14 cellular contexts compared by ENCODE assay signal in the genomic region with DNA sequence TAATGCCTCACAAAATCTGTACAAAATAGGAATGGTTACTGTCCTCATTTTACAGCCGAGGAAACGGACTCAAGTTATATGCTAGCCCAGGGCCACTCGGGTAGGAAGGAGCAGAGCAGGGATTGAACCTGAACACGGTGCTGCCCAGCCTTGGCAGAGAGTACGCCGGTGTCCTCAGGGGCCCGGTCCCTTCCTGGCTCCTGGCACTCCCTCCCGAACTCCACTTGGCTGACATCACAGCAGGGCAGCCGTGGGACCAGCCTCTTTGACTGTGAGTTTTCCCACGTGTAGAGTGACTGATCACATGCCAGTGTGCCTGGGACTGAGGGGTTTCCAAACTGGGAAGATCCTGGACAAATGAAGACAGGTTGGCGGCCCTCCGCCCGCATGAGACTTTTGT. TPM values are rescaled to one million over a fixed set of nuclear protein-coding genes. Genes with fewer than 3 reads are reported as not detected.
DNase-seq lines count a peak whose midpoint lies in the region; ATAC-seq and TF ChIP-seq lines count a peak whose summit lies in the region.
"Had no signal": no experiment of that assay in that cellular context is flagged by ENCODE, and none has a peak within 500 bp of the region (broad histone marks: within the 10 kb centered on the region; RNA-seq: fewer than 3 reads in every experiment).

No MANE protein-coding gene starts in this region.

- no peaks in the 10 kb centered on the region for H4K20me1 ChIP-seq in BLaER1
- H4K20me1 ChIP-seq in BLaER1 treated with 17β-estradiol and CSF1 and Interleukin-3, amounts not matched to agents 10 nM and 100 nM = peaks cover 0 to 33% (median 0%) of the 10 kb centered on the region in 11 experiments; a peak in 4 of 22 replicates

- H3K9me3 ChIP-seq in BLaER1 (no peaks in the 10 kb centered on the region), prostate gland (no peaks in the 10 kb centered on the region)
- H3K9me3 ChIP-seq in BLaER1 treated with 17β-estradiol and CSF1 and Interleukin-3, amounts not matched to agents 10 nM and 100 nM (replicated peaks in 1 of 11) = peaks cover 0 to 7% (median 0%) of the 10 kb centered on the region in 11 experiments; a peak in 3 of 22 replicates

- H3K4me3 ChIP-seq in BLaER1 = peak overlapping the region; percentile 30
- no peak overlapping the region for H3K4me3 ChIP-seq in BLaER1 treated with 17β-estradiol and CSF1 and Interleukin-3, amounts not matched to agents 10 nM and 100 nM
- H3K4me3 ChIP-seq in prostate gland = no peak overlapping the region
- H3K4me3 ChIP-seq: GM23338 had no signal

- TF ChIP-seq POLR2A in prostate gland (IDR thresholded peaks at IDR 0.05) = no peak

- peaks cover 77% of the 10 kb centered on the region for H3K4me1 ChIP-seq in BLaER1
- H3K4me1 ChIP-seq in BLaER1 treated with 17β-estradiol and CSF1 and Interleukin-3, amounts not matched to agents 10 nM and 100 nM = peaks cover 0 to 85% (median 75%) of the 10 kb centered on the region in 10 experiments; a peak in 17 of 20 replicates
- no peaks in the 10 kb centered on the region for H3K4me1 ChIP-seq in prostate gland (replicated peaks)

- H3K27ac ChIP-seq in BLaER1 (peak overlapping the region; percentile 84), angular gyrus (ENCODE audit: low read depth, low read length) (peak overlapping the region; percentile 3), prostate gland (no peak overlapping the region)
- peak overlapping the region in 8 of 11 experiments; percentile 27 to 67 (median 54); a peak in 15 of 22 replicates for H3K27ac ChIP-seq in BLaER1 treated with 17β-estradiol and CSF1 and Interleukin-3, amounts not matched to agents 10 nM and 100 nM

- 84% methylated on average over 13 of the region's 13 CpGs for WGBS in prostate gland

- peaks cover 22% of the 10 kb centered on the region for H3K36me3 ChIP-seq in BLaER1
- peaks cover 4 to 88% (median 34%) of the 10 kb centered on the region in 11 experiments; a peak in 16 of 22 replicates for H3K36me3 ChIP-seq in BLaER1 treated with 17β-estradiol and CSF1 and Interleukin-3, amounts not matched to agents 10 nM and 100 nM
- H3K36me3 ChIP-seq in prostate gland = peaks cover 0 to 5% of the 10 kb centered on the region in 2 donors

- DNase-seq in superior temporal gyrus (ENCODE audit: extremely low spot score) (peak; percentile 24), prostate gland (ENCODE audit: low spot score) (no peak)
- DNase-seq: CD4-positive, alpha-beta T cell; CD8-positive, alpha-beta memory T cell; DMS53; DMS79 treated with DMSO at 0.1 percent for 48 hours; GF-D8; H9 had no signal

- no peaks in the 10 kb centered on the region for H3K27me3 ChIP-seq in BLaER1
- H3K27me3 ChIP-seq in BLaER1 treated with 17β-estradiol and CSF1 and Interleukin-3, amounts not matched to agents 10 nM and 100 nM = no peaks in the 10 kb centered on the region
- no peaks in the 10 kb centered on the region for H3K27me3 ChIP-seq in prostate gland (replicated peaks; ENCODE audit: insufficient read depth)

- peak overlapping the region; percentile 86 for H3K4me2 ChIP-seq in BLaER1
- peak overlapping the region in 9 of 11 experiments; percentile 47 to 87 (median 83); a peak in 18 of 22 replicates for H3K4me2 ChIP-seq in BLaER1 treated with 17β-estradiol and CSF1 and Interleukin-3, amounts not matched to agents 10 nM and 100 nM
- H3K4me2 ChIP-seq: GM23338 had no signal

- no peak for TF ChIP-seq CTCF in prostate gland (IDR thresholded peaks at IDR 0.05)

- peak overlapping the region; percentile 63 for H3K9ac ChIP-seq in BLaER1
- peak overlapping the region in 6 of 11 experiments; percentile 30 to 59 (median 44); a peak in 9 of 22 replicates for H3K9ac ChIP-seq in BLaER1 treated with 17β-estradiol and CSF1 and Interleukin-3, amounts not matched to agents 10 nM and 100 nM

- intact Hi-C loops in prostate gland (cut with DNase I) = no loop called here

- no peak for ATAC-seq in HG03108 (IDR thresholded peaks at IDR 0.05; ENCODE audit: unreplicated experiment)
- ATAC-seq: GM23338, HCT116 had no signal

RNA-seq across cellular contexts. Expression of a gene that starts 23.7 kb away (rescaled TPM):
- total RNA-seq in prostate gland = 10 to 100 TPM; 52.7 to 69.5 TPM

RNA-seq across cellular contexts. Expression of a gene that starts 41.8 kb away (rescaled TPM):
- 100 to 1,000 TPM; 256 to 298 TPM for total RNA-seq in prostate gland

Comparison
In these comparisons a context has a peak if more than half of its experiments do, and no peak if none do; other contexts are left out.
1. H3K27ac ChIP-seq: peak in BLaER1 (single experiment), BLaER1 treated with 17β-estradiol and CSF1 and Interleukin-3, amounts not matched to agents 10 nM and 100 nM (8 of 11) and angular gyrus (single experiment); none in prostate gland (0 of 2).